27 cellular contexts compared by ENCODE assay signal in genomic region chr1:44220755-44221154, GRCh38. TPM values are rescaled to one million over a fixed set of nuclear protein-coding genes. Genes with fewer than 3 reads are reported as not detected.
A peak's percentile ranks its signal among the peaks of the same experiment; 100 is the strongest.
DNase-seq lines count a peak whose midpoint lies in the region; ATAC-seq and TF ChIP-seq lines count a peak whose summit lies in the region.
"Had no signal": no experiment of that assay in that cellular context is flagged by ENCODE, and none has a peak within 500 bp of the region (broad histone marks: within the 10 kb centered on the region; RNA-seq: fewer than 3 reads in every experiment).

No MANE protein-coding gene starts in this region.

- H3K4me3 Mint-ChIP-seq in stimulated activated effector memory CD8-positive, alpha-beta T cell treated with anti-CD3 and anti-CD28 coated beads, Interleukin-12 subunit alpha, Interleukin-12 subunit beta, amount 100 ng/mL, for 72 hours, result no peak overlapping the region
- H3K4me3 Mint-ChIP-seq: activated naive CD8-positive, alpha-beta T cell; CD4-positive, alpha-beta T cell; effector memory CD8-positive, alpha-beta T cell; T-helper 2 cell treated with Interferon-gamma antibody and Interleukin-4, amounts not matched to agents 5 μg/mL and 100 μg/mL, for 36 hours had no signal

- peak; percentile 45 for ATAC-seq in HG02798 (IDR thresholded peaks at IDR 0.05; ENCODE audit: poor library complexity, unreplicated experiment)
- ATAC-seq in stimulated activated effector memory CD8-positive, alpha-beta T cell treated with anti-CD3 and anti-CD28 coated beads, Interleukin-12 subunit alpha, Interleukin-12 subunit beta, amount 100 ng/mL, for 72 hours, result no peak
- ATAC-seq: effector memory CD8-positive, alpha-beta T cell; foreskin keratinocyte had no signal

- H3K4me3 ChIP-seq in dorsolateral prefrontal cortex, result no peak overlapping the region
- H3K4me3 ChIP-seq: colonic mucosa, prostate gland, sigmoid colon, testis, vagina had no signal

- H3K27me3 ChIP-seq in dorsolateral prefrontal cortex, result no peaks in the 10 kb centered on the region
- H3K27me3 ChIP-seq: colonic mucosa, foreskin keratinocyte, sigmoid colon, testis, vagina had no signal

- H3K27ac ChIP-seq in dorsolateral prefrontal cortex, result peak overlapping the region in 38 of 59 donors; percentile 0 to 75 (median 42)
- H3K27ac ChIP-seq: 22Rv1, colonic mucosa, foreskin keratinocyte, prostate gland, sigmoid colon, testis, vagina had no signal

- no peaks in the 10 kb centered on the region for H3K9me3 Mint-ChIP-seq in stimulated activated effector memory CD8-positive, alpha-beta T cell treated with anti-CD3 and anti-CD28 coated beads, Interleukin-12 subunit alpha, Interleukin-12 subunit beta, amount 100 ng/mL, for 72 hours
- H3K9me3 Mint-ChIP-seq: CD4-positive, alpha-beta T cell; effector memory CD8-positive, alpha-beta T cell; T-helper 2 cell treated with Interferon-gamma antibody and Interleukin-4, amounts not matched to agents 5 μg/mL and 100 μg/mL, for 36 hours had no signal

- DNase-seq in activated CD8-positive, alpha-beta memory T cell treated with anti-CD3 and anti-CD28 coated beads for 24 hours, result peak; percentile 52
- DNase-seq in activated CD8-positive, alpha-beta memory T cell treated with anti-CD3 and anti-CD28 coated beads, Interleukin-2, amount 50 U/mL, for 4 hours, result no peak
- DNase-seq in dorsolateral prefrontal cortex, result no peak
- no peak for DNase-seq in stimulated activated effector memory CD8-positive, alpha-beta T cell treated with anti-CD3 and anti-CD28 coated beads, Interleukin-12 subunit alpha, Interleukin-12 subunit beta, amount 100 ng/mL, for 72 hours (ENCODE audit: low spot score in 2 of 2)
- DNase-seq in head of caudate nucleus, result no peak
- DNase-seq in COR-L47 (lab: John Stamatoyannopoulos, UW), result no peak
- no peak for DNase-seq in T-helper 1 cell
- DNase-seq: activated CD4-positive, alpha-beta T cell treated with anti-CD3 and anti-CD28 coated beads for 4 hours; CD4-positive, alpha-beta T cell; colonic mucosa; effector memory CD8-positive, alpha-beta T cell; foreskin keratinocyte; Kasumi-1; mammary epithelial cell; NCI-H1436 treated with DMSO at 0.1 percent for 48 hours; NCI-H446 treated with DMSO at 0.1 percent for 48 hours; Right ventricle myocardium superior; sigmoid colon; stimulated activated CD4-positive, alpha-beta T cell treated with anti-CD3 and anti-CD28 coated beads, Interleukin-4, amount 100 ng/mL, for 24 hours; stimulated activated naive CD4-positive, alpha-beta T cell; testis had no signal

- H3K36me3 Mint-ChIP-seq in stimulated activated effector memory CD8-positive, alpha-beta T cell treated with anti-CD3 and anti-CD28 coated beads, Interleukin-12 subunit alpha, Interleukin-12 subunit beta, amount 100 ng/mL, for 72 hours, result peaks cover 41% of the 10 kb centered on the region
- H3K36me3 Mint-ChIP-seq: activated naive CD8-positive, alpha-beta T cell had no signal

- peaks cover 23% of the 10 kb centered on the region for H3K4me1 Mint-ChIP-seq in stimulated activated effector memory CD8-positive, alpha-beta T cell treated with anti-CD3 and anti-CD28 coated beads, Interleukin-12 subunit alpha, Interleukin-12 subunit beta, amount 100 ng/mL, for 72 hours

- TF ChIP-seq CTCF in dorsolateral prefrontal cortex (IDR thresholded peaks at IDR 0.05 in 54 of 56, conservative IDR thresholded peaks at IDR 0.05 in 2 of 56; ENCODE audit: low read depth in 1 of 56, partially characterized antibody in 56 of 56), result no peak

- intact Hi-C loops in dorsolateral prefrontal cortex (cut with DNase I) (loop anchor here in 1 of 2 donors (10.0 kb wide), 1 partner anchor 274 kb away; no protein-coding TSS in a partner anchor), head of caudate nucleus (cut with DNase I) (no loop called here)

- peak overlapping the region; percentile 13 for H3K27ac Mint-ChIP-seq in stimulated activated effector memory CD8-positive, alpha-beta T cell treated with anti-CD3 and anti-CD28 coated beads, Interleukin-12 subunit alpha, Interleukin-12 subunit beta, amount 100 ng/mL, for 72 hours
- H3K27ac Mint-ChIP-seq: activated naive CD8-positive, alpha-beta T cell; CD4-positive, alpha-beta T cell; effector memory CD8-positive, alpha-beta T cell; T-helper 2 cell treated with Interferon-gamma antibody and Interleukin-4, amounts not matched to agents 5 μg/mL and 100 μg/mL, for 36 hours had no signal

RNA-seq across cellular contexts. Expression of gene DMAP1, which starts 7.5 kb away (rescaled TPM):
- 10 to 100 TPM; 46.6 to 81.3 (median 59.7) TPM for total RNA-seq in dorsolateral prefrontal cortex
